Comparison of ENCODE assay signal across 1 cellular context in genomic region chr2:230129343-230129742, GRCh38.
TF ChIP-seq lines count a peak whose summit lies in the region.

No MANE protein-coding gene starts in this region.

TF ChIP-seq in GM23338, 12 proteins besides CTCF, POLR2A, EP300 and RAD21 (continued from another document):
- TF ChIP-seq ZNF462 (CRISPR knock-in tag; IDR thresholded peaks at IDR 0.05) (no peak), ZNF331 (CRISPR knock-in tag; IDR thresholded peaks at IDR 0.05; ENCODE audit: low read depth) (no peak), JUNB (IDR thresholded peaks at IDR 0.05; ENCODE audit: unreplicated experiment) (no peak), STAT1 (IDR thresholded peaks at IDR 0.05; ENCODE audit: unreplicated experiment) (no peak), ETS1 (IDR thresholded peaks at IDR 0.05) (no peak), EZH2phosphoT487 (IDR thresholded peaks at IDR 0.05; ENCODE audit: unreplicated experiment) (no peak), EZH2 (IDR thresholded peaks at IDR 0.05; ENCODE audit: low read depth, unreplicated experiment) (no peak), ZNF114 (CRISPR knock-in tag; IDR thresholded peaks at IDR 0.05) (no peak), NANOG (IDR thresholded peaks at IDR 0.05; ENCODE audit: borderline replicate concordance) (no peak), REST (IDR thresholded peaks at IDR 0.05; ENCODE audit: unreplicated experiment) (no peak), CREB1 (CRISPR knock-in tag; IDR thresholded peaks at IDR 0.05; ENCODE audit: low read depth) (no peak)
